ENCODE assay signal across 1 cellular context in the genomic region with DNA sequence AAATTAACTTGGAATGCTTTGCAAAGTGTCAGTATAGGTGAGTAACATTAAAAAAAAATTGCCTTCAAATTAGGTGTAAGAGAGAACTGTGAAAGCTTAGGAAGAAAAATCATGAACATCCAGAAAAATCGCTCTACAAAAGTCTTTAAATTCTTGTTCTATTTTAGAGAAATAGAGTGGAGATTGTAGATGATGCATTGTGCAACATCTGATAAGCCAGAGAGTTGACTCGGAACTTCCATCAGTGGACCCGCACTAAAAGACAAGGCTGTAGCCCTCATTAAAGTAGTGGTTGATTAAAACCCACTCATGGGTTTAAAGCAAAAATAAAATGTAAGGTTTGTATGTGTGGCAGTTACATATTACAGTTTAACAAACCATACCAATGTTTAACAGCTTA.
TF ChIP-seq lines count a peak whose summit lies in the region.

No MANE protein-coding gene starts in this region.

TF ChIP-seq in HepG2, 621 proteins besides CTCF, POLR2A, EP300 and RAD21:
- TF ChIP-seq CEBPB (IDR thresholded peaks at IDR 0.05; ENCODE audit: borderline replicate concordance, low read depth, low read length) (peak; percentile 54; the same call in 1 of the 2 replicates), ASH2L (IDR thresholded peaks at IDR 0.05; ENCODE audit: insufficient read length, low read depth, low read length) (no peak)
